In the genomic region with DNA sequence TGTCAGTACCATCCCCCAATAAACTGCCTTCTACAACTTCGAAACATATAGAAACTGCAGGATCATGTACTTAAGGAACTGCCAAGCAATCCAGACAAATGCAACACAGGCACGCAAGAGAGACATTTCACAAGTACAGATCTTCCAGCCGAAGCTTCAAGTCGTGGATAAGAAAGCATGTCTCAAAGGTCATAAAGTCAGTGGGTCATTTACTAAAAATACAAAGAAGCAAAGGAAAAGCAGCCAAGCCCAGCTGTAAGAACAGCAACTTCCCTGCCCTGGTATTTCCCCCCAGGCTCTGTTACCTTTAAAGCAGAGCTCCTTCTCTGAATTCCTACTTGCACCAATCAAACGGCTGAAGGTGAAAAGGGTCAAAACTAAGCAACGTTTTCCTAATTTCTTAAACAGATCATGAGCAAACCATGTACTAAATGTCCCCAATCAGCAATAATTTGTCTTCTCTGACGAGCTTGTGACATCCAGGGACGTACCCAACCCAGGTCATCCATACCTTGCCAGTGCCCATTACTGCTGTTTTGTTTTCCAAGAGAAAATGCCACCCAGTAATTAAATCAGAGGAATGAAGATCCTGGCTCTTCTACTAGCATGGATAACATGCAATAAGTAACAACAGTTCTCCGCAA, we compare ENCODE assay signal across 9 cellular contexts. TPM values are rescaled to one million over a fixed set of nuclear protein-coding genes. Genes with fewer than 3 reads are reported as not detected.
DNase-seq lines count a peak whose midpoint lies in the region; ATAC-seq, FAIRE-seq and TF ChIP-seq lines count a peak whose summit lies in the region.
"Had no signal": no experiment of that assay in that cellular context is flagged by ENCODE, and none has a peak within 500 bp of the region (broad histone marks: within the 10 kb centered on the region; RNA-seq: fewer than 3 reads in every experiment).

No MANE protein-coding gene starts in this region.

- H3K36me3 ChIP-seq in kidney (ENCODE audit: control insufficient read depth in 1 of 2, insufficient read depth in 2 of 2, low read length in 2 of 2) (peaks cover 6 to 10% of the 10 kb centered on the region in 2 donors), suprapubic skin (peaks cover 22% of the 10 kb centered on the region)

- intact Hi-C loops in kidney (cut with DNase I), result no loop called here

- peaks cover 58% of the 10 kb centered on the region for H3K4me1 Mint-ChIP-seq in activated T-cell treated with anti-CD3 and anti-CD28 coated beads, Interleukin-2, amount 50 U/mL, for 24 hours (ENCODE audit: low read depth)
- peaks cover 50% of the 10 kb centered on the region for H3K4me1 Mint-ChIP-seq in activated naive CD8-positive, alpha-beta T cell treated with anti-CD3 and anti-CD28 coated beads for 36 hours

- peak overlapping the region in 1 of 2 donors; percentile 35 for H3K9ac ChIP-seq in kidney (ENCODE audit: low read length in 2 of 2)

- H3K4me1 ChIP-seq in kidney (ENCODE audit: control insufficient read depth in 1 of 2, insufficient read depth in 1 of 2, low read depth in 1 of 2, low read length in 2 of 2) (peaks cover 24 to 27% of the 10 kb centered on the region in 2 donors), suprapubic skin (peaks cover 34% of the 10 kb centered on the region)

- ATAC-seq in HG03460 (IDR thresholded peaks at IDR 0.05; ENCODE audit: unreplicated experiment), result no peak

- H3K27ac Mint-ChIP-seq in activated T-cell treated with anti-CD3 and anti-CD28 coated beads, Interleukin-2, amount 50 U/mL, for 24 hours, result peak overlapping the region; percentile 89
- peak overlapping the region; percentile 94 for H3K27ac Mint-ChIP-seq in activated naive CD8-positive, alpha-beta T cell treated with anti-CD3 and anti-CD28 coated beads for 36 hours

- no peaks in the 10 kb centered on the region for H3K27me3 ChIP-seq in suprapubic skin
- H3K27me3 ChIP-seq: thyroid gland had no signal

- H3K36me3 Mint-ChIP-seq in activated T-cell treated with anti-CD3 and anti-CD28 coated beads, Interleukin-2, amount 50 U/mL, for 24 hours (ENCODE audit: low read depth), result peaks cover 45% of the 10 kb centered on the region
- peaks cover 31% of the 10 kb centered on the region for H3K36me3 Mint-ChIP-seq in activated naive CD8-positive, alpha-beta T cell treated with anti-CD3 and anti-CD28 coated beads for 36 hours

- H3K9me3 ChIP-seq in kidney (ENCODE audit: control insufficient read depth in 1 of 2, low read length in 2 of 2) (no peaks in the 10 kb centered on the region), suprapubic skin (no peaks in the 10 kb centered on the region)
- H3K9me3 ChIP-seq: thyroid gland had no signal

- peak overlapping the region; percentile 59 to 68 for H3K27ac ChIP-seq in kidney (ENCODE audit: low read depth in 2 of 2, low read length in 2 of 2)
- peak overlapping the region; percentile 38 for H3K27ac ChIP-seq in suprapubic skin

- no peaks in the 10 kb centered on the region for H3K9me3 Mint-ChIP-seq in activated T-cell treated with anti-CD3 and anti-CD28 coated beads, Interleukin-2, amount 50 U/mL, for 24 hours
- no peaks in the 10 kb centered on the region for H3K9me3 Mint-ChIP-seq in activated naive CD8-positive, alpha-beta T cell treated with anti-CD3 and anti-CD28 coated beads for 36 hours

- TF ChIP-seq POLR2A in suprapubic skin (IDR thresholded peaks at IDR 0.05), result no peak

- no peaks in the 10 kb centered on the region for H3K27me3 Mint-ChIP-seq in activated T-cell treated with anti-CD3 and anti-CD28 coated beads, Interleukin-2, amount 50 U/mL, for 24 hours
- no peaks in the 10 kb centered on the region for H3K27me3 Mint-ChIP-seq in activated naive CD8-positive, alpha-beta T cell treated with anti-CD3 and anti-CD28 coated beads for 36 hours

- peak overlapping the region; percentile 89 for H3K4me3 Mint-ChIP-seq in activated T-cell treated with anti-CD3 and anti-CD28 coated beads, Interleukin-2, amount 50 U/mL, for 24 hours
- peak overlapping the region; percentile 97 for H3K4me3 Mint-ChIP-seq in activated naive CD8-positive, alpha-beta T cell treated with anti-CD3 and anti-CD28 coated beads for 36 hours

- no peak for DNase-seq in activated T-cell treated with anti-CD3 and anti-CD28 coated beads, Interleukin-2, amount 50 U/mL, for 24 hours
- no peak for DNase-seq in activated T-cell treated with anti-CD3 and anti-CD28 coated beads, Interleukin-2, amount 50 U/mL, for 1 hour
- DNase-seq in activated naive CD8-positive, alpha-beta T cell treated with anti-CD3 and anti-CD28 coated beads for 36 hours, result no peak
- no peak for DNase-seq in kidney
- DNase-seq in suprapubic skin (ENCODE audit: low spot score in 2 of 2), result no peak
- DNase-seq in GM13977 (ENCODE audit: low spot score), result no peak
- no peak for DNase-seq in cerebellum (ENCODE audit: low spot score)
- DNase-seq: thyroid gland had no signal

- TF ChIP-seq EP300 in suprapubic skin (IDR thresholded peaks at IDR 0.05), result no peak

- peak overlapping the region; percentile 73 to 76 for H3K4me3 ChIP-seq in kidney (ENCODE audit: low read length in 2 of 2)
- H3K4me3 ChIP-seq in suprapubic skin, result peak overlapping the region; percentile 77

- FAIRE-seq in kidney (lab: Jason Lieb, UNC), result no peak

- no peak for TF ChIP-seq CTCF in kidney (IDR thresholded peaks at IDR 0.05; ENCODE audit: borderline replicate concordance, extremely low read depth, insufficient read depth)
- TF ChIP-seq CTCF in suprapubic skin (IDR thresholded peaks at IDR 0.05), result no peak
- TF ChIP-seq CTCF in GM13977 (IDR thresholded peaks at IDR 0.05; ENCODE audit: extremely low read depth, insufficient read depth, missing control alignments), result no peak

- in situ Hi-C loops in GM13977 (cut with MboI; ENCODE audit: low pct_unique_long_range_greater_than_20kb, low sequenced_read_pairs, unreplicated experiment), result no loop called here

- WGBS in suprapubic skin, result 32% methylated on average over 9 of the region's 9 CpGs

RNA-seq across cellular contexts. Expression of a gene that starts 1.7 kb away (rescaled TPM):
- 10 to 100 TPM; 26.6 to 27.1 TPM for total RNA-seq in activated naive CD8-positive, alpha-beta T cell treated with anti-CD3 and anti-CD28 coated beads for 36 hours
- total RNA-seq in kidney, result 44.5 TPM
- 52.0 TPM for polyA plus RNA-seq in kidney (ENCODE audit: insufficient read depth, low read depth, low replicate concordance)
- total RNA-seq in suprapubic skin, result 10 to 100 TPM; 30.2 to 55.5 (median 36.6) TPM
- total RNA-seq in cerebellum, result 46.1 TPM
